ENCODE assay signal across 1 cellular context in genomic region chr21:38824124-38824822, GRCh38.
TF ChIP-seq lines count a peak whose summit lies in the region.

No MANE protein-coding gene starts in this region.

TF ChIP-seq in HepG2, 621 proteins besides CTCF, POLR2A, EP300 and RAD21 (continued from another document and continues in another):
- TF ChIP-seq PRDM15 (CRISPR knock-in tag; IDR thresholded peaks at IDR 0.05): no peak
- TF ChIP-seq ZNF562 (CRISPR knock-in tag; IDR thresholded peaks at IDR 0.05; ENCODE audit: borderline replicate concordance): no peak
- peak; percentile 47; the same call in 1 of the 2 replicates for TF ChIP-seq MYC (CRISPR knock-in tag; IDR thresholded peaks at IDR 0.05; ENCODE audit: borderline replicate concordance)
- TF ChIP-seq IKZF1 (IDR thresholded peaks at IDR 0.05): no peak
- no peak for TF ChIP-seq EEA1 (CRISPR knock-in tag; IDR thresholded peaks at IDR 0.05; ENCODE audit: borderline replicate concordance)
- TF ChIP-seq ZNF687 (CRISPR knock-in tag; IDR thresholded peaks at IDR 0.05): peak; percentile 44; the same call in 1 of the 2 replicates
- TF ChIP-seq ZNF12 (CRISPR knock-in tag; IDR thresholded peaks at IDR 0.05): 0 out of 2 replicates have a peak, but pooled peaks have one; percentile 11
- no peak for TF ChIP-seq ZHX1 (CRISPR knock-in tag; IDR thresholded peaks at IDR 0.05; ENCODE audit: low read depth)
- no peak for TF ChIP-seq ZSCAN20 (CRISPR knock-in tag; IDR thresholded peaks at IDR 0.05; ENCODE audit: borderline replicate concordance)
- peak; percentile 94 for TF ChIP-seq RXRB (CRISPR knock-in tag; IDR thresholded peaks at IDR 0.05; ENCODE audit: borderline replicate concordance)
- no peak for TF ChIP-seq TOE1 (CRISPR knock-in tag; IDR thresholded peaks at IDR 0.05)
- TF ChIP-seq STAT5B (CRISPR knock-in tag; IDR thresholded peaks at IDR 0.05): no peak
- TF ChIP-seq ZKSCAN1 (IDR thresholded peaks at IDR 0.05; ENCODE audit: low read length): no peak
- TF ChIP-seq HMGXB4 (CRISPR knock-in tag; IDR thresholded peaks at IDR 0.05; ENCODE audit: borderline replicate concordance in 1 of 2, low read depth in 1 of 2): 0 out of 4 replicates have a peak, but pooled peaks have one; percentile 20 to 61
- TF ChIP-seq ZNF652 (CRISPR knock-in tag; IDR thresholded peaks at IDR 0.05; ENCODE audit: borderline replicate concordance, low read depth): peak; percentile 6; the same call in 1 of the 2 replicates
- no peak for TF ChIP-seq ZNF772 (CRISPR knock-in tag; IDR thresholded peaks at IDR 0.05)
- TF ChIP-seq PHF21A (CRISPR knock-in tag; IDR thresholded peaks at IDR 0.05): peak; percentile 78; the same call in 1 of the 2 replicates
- TF ChIP-seq THAP9 (CRISPR knock-in tag; IDR thresholded peaks at IDR 0.05; ENCODE audit: borderline replicate concordance): no peak
- TF ChIP-seq ZMYM2 (CRISPR knock-in tag; IDR thresholded peaks at IDR 0.05): peak; percentile 88
- TF ChIP-seq PRPF4 (IDR thresholded peaks at IDR 0.05; ENCODE audit: low read depth, low read length, poor library complexity, severe bottlenecking): no peak
- no peak for TF ChIP-seq ZNF83 (CRISPR knock-in tag; IDR thresholded peaks at IDR 0.05; ENCODE audit: borderline replicate concordance)
- no peak for TF ChIP-seq MIER2 (CRISPR knock-in tag; IDR thresholded peaks at IDR 0.05)
- TF ChIP-seq ZNF780A (CRISPR knock-in tag; IDR thresholded peaks at IDR 0.05): no peak
- TF ChIP-seq TGIF2 (CRISPR knock-in tag; IDR thresholded peaks at IDR 0.05): no peak; the same call in 1 of the 2 replicates
- TF ChIP-seq XRCC5 (optimal IDR thresholded peaks at IDR 0.05; ENCODE audit: low read length): peak; percentile 69
- TF ChIP-seq PHB2 (IDR thresholded peaks at IDR 0.05; ENCODE audit: partially characterized antibody): no peak
- TF ChIP-seq ZNF766 (CRISPR knock-in tag; IDR thresholded peaks at IDR 0.05; ENCODE audit: borderline replicate concordance): 0 out of 2 replicates have a peak, but pooled peaks have one; percentile 18
- peak; percentile 94 for TF ChIP-seq NCOA2 (CRISPR knock-in tag; IDR thresholded peaks at IDR 0.05)
- no peak for TF ChIP-seq FOXM1 (CRISPR knock-in tag; IDR thresholded peaks at IDR 0.05)
- no peak for TF ChIP-seq ZNF670 (CRISPR knock-in tag; IDR thresholded peaks at IDR 0.05; ENCODE audit: borderline replicate concordance)
- TF ChIP-seq BORCS8-MEF2B (CRISPR knock-in tag; IDR thresholded peaks at IDR 0.05): no peak
- TF ChIP-seq TSC22D2 (CRISPR knock-in tag; IDR thresholded peaks at IDR 0.05; ENCODE audit: borderline replicate concordance): no peak
- TF ChIP-seq TIGD3 (CRISPR knock-in tag; IDR thresholded peaks at IDR 0.05; ENCODE audit: borderline replicate concordance): no peak
- no peak for TF ChIP-seq RBAK (CRISPR knock-in tag; IDR thresholded peaks at IDR 0.05)
- peak; percentile 82; the same call in 1 of the 2 replicates for TF ChIP-seq FOXJ3 (CRISPR knock-in tag; IDR thresholded peaks at IDR 0.05; ENCODE audit: borderline replicate concordance)
- TF ChIP-seq ZNF275 (CRISPR knock-in tag; IDR thresholded peaks at IDR 0.05; ENCODE audit: borderline replicate concordance): no peak
- no peak for TF ChIP-seq MAFG (CRISPR knock-in tag; IDR thresholded peaks at IDR 0.05)
- no peak for TF ChIP-seq ZNF232 (CRISPR knock-in tag; IDR thresholded peaks at IDR 0.05; ENCODE audit: borderline replicate concordance)
- no peak for TF ChIP-seq ZNF3 (CRISPR knock-in tag; IDR thresholded peaks at IDR 0.05)
- no peak for TF ChIP-seq ARHGAP35 (CRISPR knock-in tag; IDR thresholded peaks at IDR 0.05; ENCODE audit: borderline replicate concordance)
